Comparison of ENCODE assay signal across 7 cellular contexts in genomic region chr10:129977794-129978193, GRCh38. TPM values are rescaled to one million over a fixed set of nuclear protein-coding genes. Genes with fewer than 3 reads are reported as not detected.
"Had no signal": no experiment of that assay in that cellular context is flagged by ENCODE, and none has a peak within 500 bp of the region (broad histone marks: within the 10 kb centered on the region; RNA-seq: fewer than 3 reads in every experiment).

No MANE protein-coding gene starts in this region.

- ATAC-seq: GM23338 had no signal

- H3K4me3 Mint-ChIP-seq: GM23338, H9 had no signal

- H3K27ac ChIP-seq: KMS-11 had no signal

- H3K27ac Mint-ChIP-seq: GM23338, H9 had no signal

- H3K4me3 ChIP-seq: GM23338 had no signal

- DNase-seq: H9, HCEC 1CT, IMR-90, KBM-7 had no signal

- H3K9ac ChIP-seq: KMS-11 had no signal

RNA-seq across cellular contexts. Expression of gene EBF3, which starts 13.7 kb away (rescaled TPM):
- total RNA-seq: HT-29 had no signal
